ENCODE assay signal across 11 cellular contexts in genomic region chr14:104657114-104657524, GRCh38. TPM values are rescaled to one million over a fixed set of nuclear protein-coding genes. Genes with fewer than 3 reads are reported as not detected.
DNase-seq lines count a peak whose midpoint lies in the region; ATAC-seq and FAIRE-seq lines count a peak whose summit lies in the region.
"Had no signal": no experiment of that assay in that cellular context is flagged by ENCODE, and none has a peak within 500 bp of the region (broad histone marks: within the 10 kb centered on the region; RNA-seq: fewer than 3 reads in every experiment).

No MANE protein-coding gene starts in this region.

- peak; percentile 45 for ATAC-seq in GM18907 (IDR thresholded peaks at IDR 0.05; ENCODE audit: unreplicated experiment)
- ATAC-seq: gastrocnemius medialis, PC-3 had no signal

- no peak overlapping the region for H3K27ac ChIP-seq in small intestine (ENCODE audit: low read depth in 1 of 2, low read length in 1 of 2)
- H3K27ac ChIP-seq: gastrocnemius medialis had no signal

- DNase-seq in Ammon's horn (ENCODE audit: low spot score) (peak; percentile 65), NAMALWA (ENCODE audit: low spot score) (peak; percentile 96), globus pallidus (ENCODE audit: low spot score) (peak; percentile 45), SW480 (ENCODE audit: low spot score) (no peak), NCI-H2196 (lab: John Stamatoyannopoulos, UW; ENCODE audit: unreplicated experiment) (no peak), small intestine (no peak)
- DNase-seq in stimulated activated CD4-positive, alpha-beta T cell treated with anti-CD3 and anti-CD28 coated beads, Interleukin-1b, Interleukin-23, amount 100 ng/mL, for 48 hours: no peak
- DNase-seq: activated CD4-positive, alpha-beta T cell treated with anti-CD3 and anti-CD28 coated beads, Interleukin-2, amount 50 U/mL, for 4 hours; gastrocnemius medialis; PC-3 had no signal

- no peak overlapping the region for H3K4me3 ChIP-seq in small intestine (ENCODE audit: low read depth in 1 of 2, low read length in 2 of 2)
- H3K4me3 ChIP-seq: gastrocnemius medialis had no signal

- H3K4me1 ChIP-seq in small intestine (ENCODE audit: control insufficient read depth in 2 of 2, insufficient read depth in 1 of 2, low read depth in 1 of 2, low read length in 1 of 2): no peaks in the 10 kb centered on the region
- H3K4me1 ChIP-seq: gastrocnemius medialis had no signal

- H3K27me3 ChIP-seq in small intestine (ENCODE audit: control insufficient read depth in 2 of 2, insufficient read depth in 2 of 2, low read length in 2 of 2): peaks cover 0 to 2% of the 10 kb centered on the region in 2 donors

- FAIRE-seq in small intestine (lab: Jason Lieb, UNC): no peak

- no peaks in the 10 kb centered on the region for H3K9me3 ChIP-seq in small intestine (ENCODE audit: control insufficient read depth, low read depth)
- H3K9me3 ChIP-seq: gastrocnemius medialis had no signal

- H3K36me3 ChIP-seq in small intestine (ENCODE audit: control insufficient read depth in 2 of 2, insufficient read depth in 2 of 2, low read length in 2 of 2): no peaks in the 10 kb centered on the region
- H3K36me3 ChIP-seq: gastrocnemius medialis had no signal

- 56 to 59% (median 59%) methylated on average over 8 of the region's 8 CpGs for WGBS in small intestine, 3 donors

RNA-seq across cellular contexts. Expression of gene INF2, which starts 32.3 kb away (rescaled TPM):
- polyA plus RNA-seq in small intestine: 100 to 1,000 TPM in 2 of 3 donors, 10 to 100 TPM in 1; 76.6 to 364 (median 317) TPM

RNA-seq across cellular contexts. Expression of gene TMEM179, which starts 52.5 kb away (rescaled TPM):
- polyA plus RNA-seq in small intestine: 10 to 100 TPM in 1 of 3 donors, not detected in 2; 11.2 TPM

Comparison
In these comparisons a context has a peak if more than half of its experiments do, and no peak if none do; other contexts are left out.
1. DNase-seq: peak in Ammon's horn (single experiment), NAMALWA (single experiment) and globus pallidus (single experiment); none in stimulated activated CD4-positive, alpha-beta T cell treated with anti-CD3 and anti-CD28 coated beads, Interleukin-1b, Interleukin-23, amount 100 ng/mL, for 48 hours (single experiment), SW480 (single experiment), NCI-H2196 (single experiment) and small intestine (single experiment).